26 cellular contexts compared by ENCODE assay signal in genomic region chr10:30718877-30719268, GRCh38.
"Had no signal": no experiment of that assay in that cellular context is flagged by ENCODE, and none has a peak within 500 bp of the region (broad histone marks: within the 10 kb centered on the region; RNA-seq: fewer than 3 reads in every experiment).

No MANE protein-coding gene starts in this region.

- FAIRE-seq: kidney, pancreas, small intestine had no signal

- H3K4me1 ChIP-seq: adrenal gland, body of pancreas, heart left ventricle, pancreas, prostate gland, sigmoid colon, stomach, suprapubic skin, tibial artery had no signal

- DNase-seq: adrenal gland, aorta, body of pancreas, dorsolateral prefrontal cortex, foreskin fibroblast, heart left ventricle, hypothalamus, kidney, nucleus accumbens, pancreas, retina, sigmoid colon, small intestine, stomach, tibial artery had no signal

- H3K36me3 ChIP-seq: adrenal gland, heart left ventricle, pancreas, prostate gland, sigmoid colon, stomach, suprapubic skin, tibial artery had no signal

- H3K4me3 ChIP-seq: adrenal gland, body of pancreas, coronary artery, dorsolateral prefrontal cortex, heart left ventricle, pancreas, prostate gland, sigmoid colon, stomach, suprapubic skin, tibial artery had no signal

- H3K4me1 Mint-ChIP-seq: activated naive CD8-positive, alpha-beta T cell treated with anti-CD3 and anti-CD28 coated beads for 36 hours; immature natural killer cell; mesothelial cell of epicardium had no signal

- H3K27me3 Mint-ChIP-seq: activated CD4-positive, alpha-beta T cell treated with anti-CD3 and anti-CD28 coated beads for 36 hours had no signal

- H3K4me3 Mint-ChIP-seq: activated CD4-positive, alpha-beta T cell treated with anti-CD3 and anti-CD28 coated beads for 36 hours; activated naive CD8-positive, alpha-beta T cell treated with anti-CD3 and anti-CD28 coated beads for 36 hours; immature natural killer cell; mesothelial cell of epicardium; naive thymus-derived CD4-positive, alpha-beta T cell; neural crest cell; stimulated activated memory B cell treated with anti-CD40 and anti-IgM and Interleukin-4, amounts not matched to agents 10 μg/mL and 1 μg/mL and 100 μg/mL, for 72 hours; T-helper 2 cell treated with Interferon-gamma antibody and Interleukin-4, amounts not matched to agents 5 μg/mL and 100 μg/mL, for 36 hours had no signal

- H3K9me3 ChIP-seq: adrenal gland, body of pancreas, pancreas, prostate gland, sigmoid colon, suprapubic skin had no signal

- H3K27ac ChIP-seq: adrenal gland, body of pancreas, coronary artery, dorsolateral prefrontal cortex, heart left ventricle, pancreas, prostate gland, sigmoid colon, stomach, suprapubic skin, tibial artery had no signal

- H3K27ac Mint-ChIP-seq: activated CD4-positive, alpha-beta T cell treated with anti-CD3 and anti-CD28 coated beads for 36 hours; activated naive CD8-positive, alpha-beta T cell treated with anti-CD3 and anti-CD28 coated beads for 36 hours; immature natural killer cell; mesothelial cell of epicardium; naive thymus-derived CD4-positive, alpha-beta T cell; stimulated activated memory B cell treated with anti-CD40 and anti-IgM and Interleukin-4, amounts not matched to agents 10 μg/mL and 1 μg/mL and 100 μg/mL, for 72 hours; T-helper 2 cell treated with Interferon-gamma antibody and Interleukin-4, amounts not matched to agents 5 μg/mL and 100 μg/mL, for 36 hours had no signal

- ATAC-seq: body of pancreas; heart left ventricle; naive thymus-derived CD4-positive, alpha-beta T cell; pancreas; stimulated activated memory B cell treated with anti-CD40 and anti-IgM and Interleukin-4, amounts not matched to agents 10 μg/mL and 1 μg/mL and 100 μg/mL, for 72 hours had no signal

- H3K27me3 ChIP-seq: adrenal gland, body of pancreas, pancreas, sigmoid colon, stomach, suprapubic skin, tibial artery had no signal

- H3K36me3 Mint-ChIP-seq: mesothelial cell of epicardium had no signal
